Comparison of ENCODE assay signal across 10 cellular contexts in the genomic region with DNA sequence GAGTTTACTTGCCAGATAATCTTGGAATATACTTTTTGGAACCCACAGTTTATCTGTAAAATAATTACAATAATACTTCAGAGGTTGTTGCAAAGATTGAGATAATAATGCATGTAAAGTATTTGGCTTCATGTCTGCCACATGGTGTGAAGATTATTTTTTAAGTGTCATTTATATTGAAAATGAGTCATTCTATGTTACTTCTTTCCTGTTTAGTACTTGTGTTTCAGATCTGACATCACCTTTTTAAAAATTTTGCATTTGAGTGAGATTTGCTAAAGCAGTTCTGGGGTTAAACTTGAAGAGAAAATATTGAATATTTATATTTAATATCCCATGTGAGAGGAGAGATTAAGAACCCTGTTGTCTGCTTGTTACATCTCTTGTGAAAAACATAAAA. TPM values are rescaled to one million over a fixed set of nuclear protein-coding genes. Genes with fewer than 3 reads are reported as not detected.
DNase-seq lines count a peak whose midpoint lies in the region; ATAC-seq and TF ChIP-seq lines count a peak whose summit lies in the region.
"Had no signal": no experiment of that assay in that cellular context is flagged by ENCODE, and none has a peak within 500 bp of the region (broad histone marks: within the 10 kb centered on the region; RNA-seq: fewer than 3 reads in every experiment).

No MANE protein-coding gene starts in this region.

- H3K79me2 ChIP-seq in Karpas-422 (ENCODE audit: low read length) = peaks cover 87% of the 10 kb centered on the region

- DNase-seq in Karpas-422 (no peak), dorsolateral prefrontal cortex (no peak), left lobe of liver (ENCODE audit: low spot score) (no peak), omental fat pad (ENCODE audit: low spot score) (no peak)
- no peak for DNase-seq in stimulated activated naive CD8-positive, alpha-beta T cell treated with anti-CD3 and anti-CD28 coated beads, Interleukin-15, Interleukin-2, amounts not matched to agents 100 U/mL and 50 U/mL, for 24 hours
- DNase-seq: NCI-H446 treated with DMSO at 0.1 percent for 48 hours, occipital lobe had no signal

- H4K20me1 ChIP-seq in Karpas-422 (ENCODE audit: insufficient read depth, low read depth, low read length) = no peaks in the 10 kb centered on the region

- H3K9ac ChIP-seq in Karpas-422 (ENCODE audit: low read length) = no peak overlapping the region

- ATAC-seq in GM19395 (IDR thresholded peaks at IDR 0.05; ENCODE audit: unreplicated experiment) = peak; percentile 48
- ATAC-seq in stimulated activated naive CD8-positive, alpha-beta T cell treated with anti-CD3 and anti-CD28 coated beads, Interleukin-15, Interleukin-2, amounts not matched to agents 100 U/mL and 50 U/mL, for 24 hours = peak; percentile 35
- ATAC-seq in left lobe of liver = no peak
- no peak for ATAC-seq in HG02840 (IDR thresholded peaks at IDR 0.05; ENCODE audit: low FRiP score, unreplicated experiment)
- no peak for ATAC-seq in omental fat pad (ENCODE audit: low FRiP score)
- ATAC-seq: K562 had no signal

- intact Hi-C loops in dorsolateral prefrontal cortex (cut with DNase I) = no loop called here

- H3K27me3 ChIP-seq in Karpas-422 (ENCODE audit: low read length) (no peaks in the 10 kb centered on the region), dorsolateral prefrontal cortex (no peaks in the 10 kb centered on the region)

- H3K4me2 ChIP-seq in Karpas-422 (ENCODE audit: low read depth, low read length, poor library complexity, severe bottlenecking) = peak overlapping the region; percentile 1

- no peak overlapping the region for H2AFZ ChIP-seq in Karpas-422 (ENCODE audit: low read length)

- no peaks in the 10 kb centered on the region for H3K9me2 ChIP-seq in Karpas-422 (replicated peaks; ENCODE audit: insufficient read depth, low read length)

- TF ChIP-seq CTCF in dorsolateral prefrontal cortex (IDR thresholded peaks at IDR 0.05 in 54 of 56, conservative IDR thresholded peaks at IDR 0.05 in 2 of 56; ENCODE audit: low read depth in 1 of 56, partially characterized antibody in 56 of 56) (no peak), omental fat pad (IDR thresholded peaks at IDR 0.05) (no peak)

- H3K4me1 ChIP-seq in Karpas-422 (ENCODE audit: low read length) = peaks cover 24% of the 10 kb centered on the region

- no peaks in the 10 kb centered on the region for H3K9me3 ChIP-seq in Karpas-422 (ENCODE audit: low read length)

- H3K27ac ChIP-seq in Karpas-422 (ENCODE audit: low read length) = peak overlapping the region; percentile 17; the same call in 1 of the 2 replicates
- peak overlapping the region in 51 of 59 donors; percentile 11 to 85 (median 73) for H3K27ac ChIP-seq in dorsolateral prefrontal cortex

- H3K4me3 ChIP-seq in Karpas-422 (ENCODE audit: low read length) = no peak overlapping the region
- no peak overlapping the region for H3K4me3 ChIP-seq in dorsolateral prefrontal cortex
- H3K4me3 ChIP-seq: K562 had no signal

- H3K36me3 ChIP-seq in Karpas-422 (ENCODE audit: insufficient read depth, low read length) = no peaks in the 10 kb centered on the region; the same call in 1 of the 2 replicates

RNA-seq across cellular contexts. Expression of a gene that starts 31.2 kb away (rescaled TPM):
- 122 and 145 TPM in 2 replicates for total RNA-seq in Karpas-422 (2014; rRNA removed; shearing (Covaris generic); ENCODE audit: low replicate concordance)
- total RNA-seq in dorsolateral prefrontal cortex = 100 to 1,000 TPM in 44 of 120 experiments, 10 to 100 TPM in 76; 41.1 to 286 (median 89.8) TPM
- total RNA-seq in left lobe of liver = 10.9 TPM
- total RNA-seq in omental fat pad = 100 to 1,000 TPM; 220 to 320 (median 295) TPM

Comparison
In these comparisons a context has a peak if more than half of its experiments do, and no peak if none do; other contexts are left out.
1. ATAC-seq: peak in GM19395 (single experiment) and stimulated activated naive CD8-positive, alpha-beta T cell treated with anti-CD3 and anti-CD28 coated beads, Interleukin-15, Interleukin-2, amounts not matched to agents 100 U/mL and 50 U/mL, for 24 hours (single experiment); none in left lobe of liver (single experiment), HG02840 (single experiment) and omental fat pad (single experiment).